ENCODE assay signal across 7 cellular contexts in the genomic region with DNA sequence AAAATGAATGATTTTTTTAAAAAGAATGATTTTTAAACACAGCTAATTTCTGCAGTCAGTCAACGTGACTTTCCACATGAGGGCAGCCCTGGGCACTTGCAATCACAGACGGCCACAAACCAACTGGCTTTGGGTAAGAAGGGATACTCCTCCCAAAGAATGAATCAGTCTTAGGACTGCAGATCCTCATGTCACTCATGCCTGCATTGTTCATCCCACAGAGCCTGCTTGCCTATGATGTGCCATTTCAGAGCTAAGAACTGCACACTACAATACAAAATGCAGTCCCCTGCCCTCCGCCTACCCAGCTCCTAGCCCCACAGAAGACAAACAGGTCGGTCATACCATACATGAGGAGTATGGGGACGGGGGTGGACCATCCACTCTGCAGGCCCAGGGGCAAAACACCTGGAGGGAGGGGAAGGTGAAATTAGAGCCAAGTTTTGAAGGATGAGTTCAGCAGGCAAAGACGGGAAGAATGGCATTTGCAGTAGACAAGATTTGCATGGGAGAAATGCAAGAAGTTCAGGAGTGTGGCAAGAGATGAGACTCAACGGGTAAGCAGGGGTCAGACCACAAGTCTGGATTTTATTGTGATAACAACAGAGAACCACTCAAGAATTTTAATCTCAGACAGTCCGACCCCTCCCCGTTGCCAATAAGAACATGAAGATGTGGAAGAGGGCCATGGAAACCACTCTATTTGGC. TPM values are rescaled to one million over a fixed set of nuclear protein-coding genes. Genes with fewer than 3 reads are reported as not detected.
DNase-seq lines count a peak whose midpoint lies in the region; ATAC-seq and TF ChIP-seq lines count a peak whose summit lies in the region.

No MANE protein-coding gene starts in this region.

- in situ Hi-C loops in Panc1 (cut with HindIII; ENCODE audit: low pct_unique_long_range_greater_than_20kb, low sequenced_read_pairs): no loop called here

- TF ChIP-seq CTCF in GM06990 (IDR thresholded peaks at IDR 0.05; ENCODE audit: insufficient read depth, low read length, poor library complexity, severe bottlenecking) (peak; percentile 9), Panc1 (IDR thresholded peaks at IDR 0.05) (no peak), esophagus squamous epithelium (IDR thresholded peaks at IDR 0.05) (peak in 5 of 6 experiments; percentile 14 to 49 (median 18))

- DNase-seq in GM06990 (ENCODE audit: extremely low read depth, insufficient read length): no peak
- peak; percentile 24 for DNase-seq in Panc1 (ENCODE audit: low read depth, low spot score)
- no peak for DNase-seq in esophagus squamous epithelium (lab: John Stamatoyannopoulos, UW)
- DNase-seq in sciatic nerve (ENCODE audit: low spot score): peak; percentile 25
- DNase-seq in LoVo (ENCODE audit: low spot score): no peak
- no peak for DNase-seq in mucosa of gallbladder (ENCODE audit: low spot score)
- DNase-seq in NCI-H1436 (lab: John Stamatoyannopoulos, UW): no peak

- no peak for TF ChIP-seq POLR2A in esophagus squamous epithelium (IDR thresholded peaks at IDR 0.05)

- H3K36me3 ChIP-seq in GM06990 (ENCODE audit: control insufficient read depth, insufficient read depth, low read length) (0 out of 2 replicates have a peak, but pooled peaks cover 2% of the 10 kb centered on the region), Panc1 (ENCODE audit: control insufficient read depth, insufficient read depth, low read length) (no peaks in the 10 kb centered on the region), esophagus squamous epithelium (no peaks in the 10 kb centered on the region)

- H3K4me1 ChIP-seq in Panc1 (ENCODE audit: control insufficient read depth, insufficient read depth, low read length): peaks cover 18% of the 10 kb centered on the region
- peaks cover 38 to 80% (median 39%) of the 10 kb centered on the region in 3 donors for H3K4me1 ChIP-seq in esophagus squamous epithelium

- H3K9me3 ChIP-seq in Panc1 (ENCODE audit: control insufficient read depth, insufficient read depth, low read depth, low read length) (no peaks in the 10 kb centered on the region), esophagus squamous epithelium (no peaks in the 10 kb centered on the region)

- WGBS in esophagus squamous epithelium, 2 donors: 45 to 57% methylated on average over 7 to 8 of the region's 9 CpGs

- no peak overlapping the region for H3K27ac ChIP-seq in Panc1 (ENCODE audit: low read length)
- peak overlapping the region in 3 of 4 donors; percentile 18 to 66 (median 59) for H3K27ac ChIP-seq in esophagus squamous epithelium

- peak; percentile 73 for ATAC-seq in Panc1
- peak; percentile 33 for ATAC-seq in sciatic nerve

- POLR2A ChIA-PET in Panc1 (lab: Charles Lee): no interaction called here

- H3K27me3 ChIP-seq in GM06990 (replicated peaks; ENCODE audit: control insufficient read depth, insufficient read depth, low read length) (no peaks in the 10 kb centered on the region), Panc1 (ENCODE audit: control insufficient read depth, insufficient read depth, low read length) (no peaks in the 10 kb centered on the region), esophagus squamous epithelium (no peaks in the 10 kb centered on the region)

- CTCF ChIA-PET in Panc1 (lab: Charles Lee): interaction anchor here (0.6 to 1.1 kb wide), 3 partner anchors 100 to 153 kb away, joined by 3 to 4 read pairs (median 3); no protein-coding TSS in a partner anchor

- H3K4me3 ChIP-seq in GM06990 (replicated peaks; ENCODE audit: low read depth, low read length) (no peak overlapping the region), Panc1 (ENCODE audit: low read depth in 2 of 2, low read length in 2 of 2) (no peak overlapping the region), esophagus squamous epithelium (no peak overlapping the region)

- no TSS peak for BruUV-seq in Panc1 (replicated peaks; lab: Mats Ljungman, UMichigan)

- intact Hi-C loops in Panc1 (cut with micrococcal nuclease; ENCODE audit: unreplicated experiment): no loop called here
- intact Hi-C loops in esophagus squamous epithelium (cut with DNase I): no loop called here
- intact Hi-C loops in sciatic nerve (cut with DNase I): no loop called here

RNA-seq across cellular contexts. Expression of a gene that starts 24.7 kb away (rescaled TPM):
- total RNA-seq in Panc1 (2021; ENCODE audit: unreplicated experiment): 60.2 TPM
- polyA plus RNA-seq in Panc1 (2012; ENCODE audit: insufficient read length): 76.9 TPM
- 10 to 100 TPM; 25.8 to 46.0 (median 27.8) TPM for total RNA-seq in esophagus squamous epithelium
- total RNA-seq in sciatic nerve: 48.6 TPM
- total RNA-seq in mucosa of gallbladder: 182 TPM

Comparison
In these comparisons a context has a peak if more than half of its experiments do, and no peak if none do; other contexts are left out.
1. DNase-seq: peak in Panc1 (single experiment) and sciatic nerve (single experiment); none in GM06990 (single experiment), esophagus squamous epithelium (single experiment), LoVo (single experiment), mucosa of gallbladder (single experiment) and NCI-H1436 (single experiment).